Comparison of ENCODE assay signal across 11 cellular contexts in the genomic region with DNA sequence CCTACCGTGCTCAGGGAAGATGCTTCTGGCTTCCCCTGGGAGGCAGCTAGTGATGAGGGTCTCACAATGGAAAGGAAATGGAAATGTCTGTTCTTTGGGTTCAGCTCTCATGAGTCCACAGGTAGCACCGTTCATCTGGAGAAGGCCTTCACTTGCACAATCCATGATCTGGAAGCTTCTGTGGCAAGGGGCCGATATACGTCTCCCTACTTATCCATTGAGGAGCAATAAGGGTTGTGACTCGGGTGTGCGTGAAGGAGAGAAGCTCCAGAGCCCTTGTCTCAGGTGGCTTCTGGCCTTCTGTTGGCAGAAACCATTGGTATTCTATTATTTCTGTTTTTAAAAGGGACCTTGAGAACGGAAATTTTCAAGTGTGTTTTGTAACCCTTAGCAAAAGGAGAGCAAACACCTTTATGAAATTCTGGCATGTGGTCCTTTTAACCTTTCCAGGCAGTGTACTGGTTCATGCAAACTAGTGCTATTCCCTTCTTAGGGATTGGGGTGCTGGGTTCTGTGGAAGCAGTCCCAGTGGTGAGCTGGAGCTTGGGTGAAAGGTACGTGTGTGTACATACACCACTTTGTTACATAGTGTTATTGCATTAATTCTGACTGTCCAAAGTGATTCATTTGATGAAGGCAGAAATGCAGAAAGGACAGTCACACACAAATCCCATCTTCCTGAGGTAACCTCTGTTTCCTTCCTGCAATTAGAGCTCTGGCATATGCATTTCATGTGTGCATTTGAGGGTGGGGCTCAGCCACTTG. TPM values are rescaled to one million over a fixed set of nuclear protein-coding genes. Genes with fewer than 3 reads are reported as not detected.
DNase-seq lines count a peak whose midpoint lies in the region; ATAC-seq, FAIRE-seq and TF ChIP-seq lines count a peak whose summit lies in the region.
"Had no signal": no experiment of that assay in that cellular context is flagged by ENCODE, and none has a peak within 500 bp of the region (broad histone marks: within the 10 kb centered on the region; RNA-seq: fewer than 3 reads in every experiment).

No MANE protein-coding gene starts in this region.

- H3K27me3 ChIP-seq in CD4-positive, CD25-positive, alpha-beta regulatory T cell (ENCODE audit: control insufficient read depth, insufficient read depth, low read length): no peaks in the 10 kb centered on the region
- H3K27me3 ChIP-seq in MM.1S (replicated peaks; ENCODE audit: insufficient read depth, low read length) (no peaks in the 10 kb centered on the region), colonic mucosa (no peaks in the 10 kb centered on the region)

- peaks cover 15% of the 10 kb centered on the region for H3K36me3 ChIP-seq in CD4-positive, CD25-positive, alpha-beta regulatory T cell (ENCODE audit: control insufficient read depth, insufficient read depth, low read length)
- H3K36me3 ChIP-seq in MM.1S (replicated peaks; ENCODE audit: insufficient read depth, low read length) (no peaks in the 10 kb centered on the region), colonic mucosa (no peaks in the 10 kb centered on the region)
- H3K36me3 ChIP-seq: HAP-1 had no signal

- H3K4me2 ChIP-seq in MM.1S (ENCODE audit: low read depth, low read length): peak overlapping the region; percentile 95

- peak overlapping the region; percentile 92 to 99 (median 94) for H3K27ac Mint-ChIP-seq in CD4-positive, CD25-positive, alpha-beta regulatory T cell
- peak overlapping the region; percentile 83 to 99 for H3K27ac Mint-ChIP-seq in natural killer cell treated with Interleukin-12 subunit alpha and Interleukin-12 subunit beta and Interleukin-15 and Interleukin-18, amount 100 ng/mL, for 72 hours

- H3K9me2 ChIP-seq in MM.1S (replicated peaks; ENCODE audit: insufficient read depth, low read length): no peaks in the 10 kb centered on the region

- H3K9ac ChIP-seq in MM.1S (ENCODE audit: low read length): peak overlapping the region; percentile 76; the same call in 1 of the 2 replicates
- peak overlapping the region in 1 of 2 donors; percentile 90 for H3K9ac ChIP-seq in colonic mucosa (ENCODE audit: low read depth in 2 of 2, low read length in 2 of 2)

- H3K27ac ChIP-seq in CD4-positive, CD25-positive, alpha-beta regulatory T cell (ENCODE audit: insufficient read depth, low read length, poor library complexity, severe bottlenecking): peak overlapping the region; percentile 98
- H3K27ac ChIP-seq in MM.1S (ENCODE audit: low read length) (peak overlapping the region; percentile 98), colonic mucosa (peak overlapping the region; percentile 94)

- no peaks in the 10 kb centered on the region for H3K27me3 Mint-ChIP-seq in CD4-positive, CD25-positive, alpha-beta regulatory T cell
- no peaks in the 10 kb centered on the region for H3K27me3 Mint-ChIP-seq in natural killer cell treated with Interleukin-12 subunit alpha and Interleukin-12 subunit beta and Interleukin-15 and Interleukin-18, amount 100 ng/mL, for 72 hours

- peaks cover 100% of the 10 kb centered on the region for H3K4me1 ChIP-seq in CD4-positive, CD25-positive, alpha-beta regulatory T cell (ENCODE audit: control insufficient read depth, insufficient read depth, low read length, poor library complexity, severe bottlenecking)
- peaks cover 98% of the 10 kb centered on the region for H3K4me1 ChIP-seq in MM.1S (ENCODE audit: low read length)
- peaks cover 50% of the 10 kb centered on the region for H3K4me1 ChIP-seq in colonic mucosa

- peak overlapping the region; percentile 83 to 94 (median 88) for H3K4me3 Mint-ChIP-seq in CD4-positive, CD25-positive, alpha-beta regulatory T cell
- peak overlapping the region; percentile 89 for H3K4me3 Mint-ChIP-seq in natural killer cell treated with Interleukin-12 subunit alpha and Interleukin-12 subunit beta and Interleukin-15 and Interleukin-18, amount 100 ng/mL, for 72 hours

- H2AFZ ChIP-seq in MM.1S (ENCODE audit: low read length): no peak overlapping the region

- DNase-seq in CD4-positive, CD25-positive, alpha-beta regulatory T cell: no peak
- DNase-seq in MM.1S: no peak
- DNase-seq in colonic mucosa: no peak
- DNase-seq in natural killer cell treated with Interleukin-12 subunit alpha and Interleukin-12 subunit beta and Interleukin-15 and Interleukin-18, amount 100 ng/mL, for 72 hours (ENCODE audit: low spot score): no peak
- no peak for DNase-seq in HTR-8/SVneo (ENCODE audit: insufficient read length, low spot score)
- DNase-seq: NCI-H146 had no signal

- peaks cover 97% of the 10 kb centered on the region for H3K79me2 ChIP-seq in MM.1S (ENCODE audit: low read length)

- no peaks in the 10 kb centered on the region for H4K20me1 ChIP-seq in MM.1S (ENCODE audit: insufficient read depth, low read length)

- TF ChIP-seq CTCF in MM.1S (IDR thresholded peaks at IDR 0.05; ENCODE audit: low read length) (no peak), colonic mucosa (IDR thresholded peaks at IDR 0.05) (no peak)

- H3K9me3 ChIP-seq in CD4-positive, CD25-positive, alpha-beta regulatory T cell (ENCODE audit: control insufficient read depth in 2 of 2, low read length in 2 of 2): no peaks in the 10 kb centered on the region
- H3K9me3 ChIP-seq in MM.1S (replicated peaks; ENCODE audit: insufficient read depth, low read length) (no peaks in the 10 kb centered on the region), colonic mucosa (no peaks in the 10 kb centered on the region)
- H3K9me3 ChIP-seq: HAP-1 had no signal

- intact Hi-C loops in colonic mucosa (cut with DNase I): no loop called here

- peaks cover 38% of the 10 kb centered on the region for H3K36me3 Mint-ChIP-seq in CD4-positive, CD25-positive, alpha-beta regulatory T cell
- H3K36me3 Mint-ChIP-seq in natural killer cell treated with Interleukin-12 subunit alpha and Interleukin-12 subunit beta and Interleukin-15 and Interleukin-18, amount 100 ng/mL, for 72 hours: peaks cover 7% of the 10 kb centered on the region

- peaks cover 11 to 100% (median 80%) of the 10 kb centered on the region in 4 donors for H3K4me1 Mint-ChIP-seq in CD4-positive, CD25-positive, alpha-beta regulatory T cell
- peaks cover 82 to 89% of the 10 kb centered on the region in 2 donors for H3K4me1 Mint-ChIP-seq in natural killer cell treated with Interleukin-12 subunit alpha and Interleukin-12 subunit beta and Interleukin-15 and Interleukin-18, amount 100 ng/mL, for 72 hours (ENCODE audit: low read depth in 2 of 2)

- peaks cover 0 to 2% (median 0%) of the 10 kb centered on the region in 7 donors for H3K9me3 Mint-ChIP-seq in CD4-positive, CD25-positive, alpha-beta regulatory T cell
- H3K9me3 Mint-ChIP-seq in natural killer cell treated with Interleukin-12 subunit alpha and Interleukin-12 subunit beta and Interleukin-15 and Interleukin-18, amount 100 ng/mL, for 72 hours: no peaks in the 10 kb centered on the region

- ATAC-seq in CD4-positive, CD25-positive, alpha-beta regulatory T cell (ENCODE audit: low read depth in 2 of 2): no peak
- ATAC-seq in natural killer cell treated with Interleukin-12 subunit alpha and Interleukin-12 subunit beta and Interleukin-15 and Interleukin-18, amount 100 ng/mL, for 72 hours: no peak
- ATAC-seq in GM18867 (IDR thresholded peaks at IDR 0.05; ENCODE audit: unreplicated experiment): no peak
- ATAC-seq in HG02885 (IDR thresholded peaks at IDR 0.05; ENCODE audit: poor library complexity, unreplicated experiment): no peak
- ATAC-seq in GM18502 (IDR thresholded peaks at IDR 0.05; ENCODE audit: poor library complexity, unreplicated experiment): no peak

- FAIRE-seq in HTR-8/SVneo (lab: Jason Lieb, UNC): no peak
- FAIRE-seq: RCC 7860 had no signal

- peak overlapping the region; percentile 65 for H3K4me3 ChIP-seq in CD4-positive, CD25-positive, alpha-beta regulatory T cell (ENCODE audit: low read depth, low read length)
- H3K4me3 ChIP-seq in MM.1S (ENCODE audit: low read length) (0 out of 2 replicates have a peak overlapping the region, but pooled peaks have one; percentile 1), colonic mucosa (no peak overlapping the region)
- H3K4me3 ChIP-seq: HAP-1 had no signal

- H3F3A ChIP-seq in MM.1S (ENCODE audit: insufficient read depth, low read length): peaks cover 88% of the 10 kb centered on the region

RNA-seq across cellular contexts. Expression of gene KLF13, which starts 32.5 kb away (rescaled TPM):
- total RNA-seq in CD4-positive, CD25-positive, alpha-beta regulatory T cell: 227 TPM
- polyA plus RNA-seq in CD4-positive, CD25-positive, alpha-beta regulatory T cell: 10 to 100 TPM; 36.3 to 52.1 (median 47.7) TPM
- total RNA-seq in colonic mucosa: 10 to 100 TPM; 68.9 to 92.3 TPM
- 100 to 1,000 TPM in 1 of 2 donors, 10 to 100 TPM in 1; 95.1 to 153 TPM for total RNA-seq in natural killer cell treated with Interleukin-12 subunit alpha and Interleukin-12 subunit beta and Interleukin-15 and Interleukin-18, amount 100 ng/mL, for 72 hours
